Comparison of ENCODE assay signal across 2 cellular contexts in the genomic region with DNA sequence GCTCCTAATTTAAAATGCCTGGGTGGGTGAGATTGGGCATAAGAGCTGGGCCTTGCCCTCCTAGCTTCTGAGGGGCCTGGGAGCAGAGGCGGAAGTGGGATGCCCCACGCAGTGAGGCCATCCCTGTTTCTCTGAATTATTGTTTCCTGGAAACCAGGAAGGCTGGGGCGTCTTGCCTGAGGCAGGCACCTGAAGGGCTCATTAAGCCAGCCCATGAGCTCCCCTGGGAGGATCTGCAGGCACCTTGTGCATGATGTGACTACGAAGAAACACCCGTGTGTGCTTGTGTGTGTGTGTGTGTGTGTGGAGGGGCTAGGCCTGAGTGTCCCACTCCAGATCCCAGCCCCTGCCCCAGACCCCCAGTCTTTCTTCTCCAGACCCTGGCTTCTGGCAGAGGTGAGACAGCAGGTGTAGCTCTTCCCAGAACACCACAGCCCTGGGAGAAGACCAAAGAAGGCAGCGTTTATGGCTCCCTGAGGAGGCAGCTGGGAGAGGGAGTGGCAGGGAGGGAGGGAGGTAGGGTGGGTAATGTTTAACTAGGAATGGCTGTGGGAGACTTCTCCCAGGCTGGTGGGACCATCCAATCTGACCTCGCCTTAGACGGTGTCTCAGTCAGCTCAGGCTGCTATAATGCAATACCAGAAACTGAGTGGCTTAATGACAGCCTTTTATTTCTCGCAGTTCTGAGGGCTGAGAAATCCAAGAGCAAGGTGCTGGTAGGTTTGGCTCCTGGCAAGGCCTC.
A peak's percentile ranks its signal among the peaks of the same experiment; 100 is the strongest.
TF ChIP-seq lines count a peak whose summit lies in the region.

No MANE protein-coding gene starts in this region.

TF ChIP-seq in HEK293, 187 proteins besides CTCF, POLR2A, EP300 and RAD21 (continued from another document and continues in another):
- TF ChIP-seq, protein P1, sequence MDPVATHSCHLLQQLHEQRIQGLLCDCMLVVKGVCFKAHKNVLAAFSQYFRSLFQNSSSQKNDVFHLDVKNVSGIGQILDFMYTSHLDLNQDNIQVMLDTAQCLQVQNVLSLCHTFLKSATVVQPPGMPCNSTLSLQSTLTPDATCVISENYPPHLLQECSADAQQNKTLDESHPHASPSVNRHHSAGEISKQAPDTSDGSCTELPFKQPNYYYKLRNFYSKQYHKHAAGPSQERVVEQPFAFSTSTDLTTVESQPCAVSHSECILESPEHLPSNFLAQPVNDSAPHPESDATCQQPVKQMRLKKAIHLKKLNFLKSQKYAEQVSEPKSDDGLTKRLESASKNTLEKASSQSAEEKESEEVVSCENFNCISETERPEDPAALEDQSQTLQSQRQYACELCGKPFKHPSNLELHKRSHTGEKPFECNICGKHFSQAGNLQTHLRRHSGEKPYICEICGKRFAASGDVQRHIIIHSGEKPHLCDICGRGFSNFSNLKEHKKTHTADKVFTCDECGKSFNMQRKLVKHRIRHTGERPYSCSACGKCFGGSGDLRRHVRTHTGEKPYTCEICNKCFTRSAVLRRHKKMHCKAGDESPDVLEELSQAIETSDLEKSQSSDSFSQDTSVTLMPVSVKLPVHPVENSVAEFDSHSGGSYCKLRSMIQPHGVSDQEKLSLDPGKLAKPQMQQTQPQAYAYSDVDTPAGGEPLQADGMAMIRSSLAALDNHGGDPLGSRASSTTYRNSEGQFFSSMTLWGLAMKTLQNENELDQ (tag by site-specific recombination; IDR thresholded peaks at IDR 0.05; ENCODE audit: low read depth) = no peak
- TF ChIP-seq, protein P2, sequence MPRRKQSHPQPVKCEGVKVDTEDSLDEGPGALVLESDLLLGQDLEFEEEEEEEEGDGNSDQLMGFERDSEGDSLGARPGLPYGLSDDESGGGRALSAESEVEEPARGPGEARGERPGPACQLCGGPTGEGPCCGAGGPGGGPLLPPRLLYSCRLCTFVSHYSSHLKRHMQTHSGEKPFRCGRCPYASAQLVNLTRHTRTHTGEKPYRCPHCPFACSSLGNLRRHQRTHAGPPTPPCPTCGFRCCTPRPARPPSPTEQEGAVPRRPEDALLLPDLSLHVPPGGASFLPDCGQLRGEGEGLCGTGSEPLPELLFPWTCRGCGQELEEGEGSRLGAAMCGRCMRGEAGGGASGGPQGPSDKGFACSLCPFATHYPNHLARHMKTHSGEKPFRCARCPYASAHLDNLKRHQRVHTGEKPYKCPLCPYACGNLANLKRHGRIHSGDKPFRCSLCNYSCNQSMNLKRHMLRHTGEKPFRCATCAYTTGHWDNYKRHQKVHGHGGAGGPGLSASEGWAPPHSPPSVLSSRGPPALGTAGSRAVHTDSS (tag by site-specific recombination; IDR thresholded peaks at IDR 0.05) = no peak
- TF ChIP-seq ZNF48 (tag by site-specific recombination; IDR thresholded peaks at IDR 0.05) = no peak
- TF ChIP-seq, protein P3, sequence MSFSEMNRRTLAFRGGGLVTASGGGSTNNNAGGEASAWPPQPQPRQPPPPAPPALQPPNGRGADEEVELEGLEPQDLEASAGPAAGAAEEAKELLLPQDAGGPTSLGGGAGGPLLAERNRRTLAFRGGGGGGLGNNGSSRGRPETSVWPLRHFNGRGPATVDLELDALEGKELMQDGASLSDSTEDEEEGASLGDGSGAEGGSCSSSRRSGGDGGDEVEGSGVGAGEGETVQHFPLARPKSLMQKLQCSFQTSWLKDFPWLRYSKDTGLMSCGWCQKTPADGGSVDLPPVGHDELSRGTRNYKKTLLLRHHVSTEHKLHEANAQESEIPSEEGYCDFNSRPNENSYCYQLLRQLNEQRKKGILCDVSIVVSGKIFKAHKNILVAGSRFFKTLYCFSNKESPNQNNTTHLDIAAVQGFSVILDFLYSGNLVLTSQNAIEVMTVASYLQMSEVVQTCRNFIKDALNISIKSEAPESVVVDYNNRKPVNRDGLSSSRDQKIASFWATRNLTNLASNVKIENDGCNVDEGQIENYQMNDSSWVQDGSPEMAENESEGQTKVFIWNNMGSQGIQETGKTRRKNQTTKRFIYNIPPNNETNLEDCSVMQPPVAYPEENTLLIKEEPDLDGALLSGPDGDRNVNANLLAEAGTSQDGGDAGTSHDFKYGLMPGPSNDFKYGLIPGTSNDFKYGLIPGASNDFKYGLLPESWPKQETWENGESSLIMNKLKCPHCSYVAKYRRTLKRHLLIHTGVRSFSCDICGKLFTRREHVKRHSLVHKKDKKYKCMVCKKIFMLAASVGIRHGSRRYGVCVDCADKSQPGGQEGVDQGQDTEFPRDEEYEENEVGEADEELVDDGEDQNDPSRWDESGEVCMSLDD (tag by site-specific recombination; IDR thresholded peaks at IDR 0.05) = no peak
- TF ChIP-seq, protein P4, sequence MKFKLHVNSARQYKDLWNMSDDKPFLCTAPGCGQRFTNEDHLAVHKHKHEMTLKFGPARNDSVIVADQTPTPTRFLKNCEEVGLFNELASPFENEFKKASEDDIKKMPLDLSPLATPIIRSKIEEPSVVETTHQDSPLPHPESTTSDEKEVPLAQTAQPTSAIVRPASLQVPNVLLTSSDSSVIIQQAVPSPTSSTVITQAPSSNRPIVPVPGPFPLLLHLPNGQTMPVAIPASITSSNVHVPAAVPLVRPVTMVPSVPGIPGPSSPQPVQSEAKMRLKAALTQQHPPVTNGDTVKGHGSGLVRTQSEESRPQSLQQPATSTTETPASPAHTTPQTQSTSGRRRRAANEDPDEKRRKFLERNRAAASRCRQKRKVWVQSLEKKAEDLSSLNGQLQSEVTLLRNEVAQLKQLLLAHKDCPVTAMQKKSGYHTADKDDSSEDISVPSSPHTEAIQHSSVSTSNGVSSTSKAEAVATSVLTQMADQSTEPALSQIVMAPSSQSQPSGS (tag by site-specific recombination; IDR thresholded peaks at IDR 0.05; ENCODE audit: low read depth) = no peak
- TF ChIP-seq, protein P5, sequence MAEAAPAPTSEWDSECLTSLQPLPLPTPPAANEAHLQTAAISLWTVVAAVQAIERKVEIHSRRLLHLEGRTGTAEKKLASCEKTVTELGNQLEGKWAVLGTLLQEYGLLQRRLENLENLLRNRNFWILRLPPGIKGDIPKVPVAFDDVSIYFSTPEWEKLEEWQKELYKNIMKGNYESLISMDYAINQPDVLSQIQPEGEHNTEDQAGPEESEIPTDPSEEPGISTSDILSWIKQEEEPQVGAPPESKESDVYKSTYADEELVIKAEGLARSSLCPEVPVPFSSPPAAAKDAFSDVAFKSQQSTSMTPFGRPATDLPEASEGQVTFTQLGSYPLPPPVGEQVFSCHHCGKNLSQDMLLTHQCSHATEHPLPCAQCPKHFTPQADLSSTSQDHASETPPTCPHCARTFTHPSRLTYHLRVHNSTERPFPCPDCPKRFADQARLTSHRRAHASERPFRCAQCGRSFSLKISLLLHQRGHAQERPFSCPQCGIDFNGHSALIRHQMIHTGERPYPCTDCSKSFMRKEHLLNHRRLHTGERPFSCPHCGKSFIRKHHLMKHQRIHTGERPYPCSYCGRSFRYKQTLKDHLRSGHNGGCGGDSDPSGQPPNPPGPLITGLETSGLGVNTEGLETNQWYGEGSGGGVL (tag by site-specific recombination; IDR thresholded peaks at IDR 0.05) = peak; percentile 26; the same call in 1 of the 2 replicates
- TF ChIP-seq, protein P6, sequence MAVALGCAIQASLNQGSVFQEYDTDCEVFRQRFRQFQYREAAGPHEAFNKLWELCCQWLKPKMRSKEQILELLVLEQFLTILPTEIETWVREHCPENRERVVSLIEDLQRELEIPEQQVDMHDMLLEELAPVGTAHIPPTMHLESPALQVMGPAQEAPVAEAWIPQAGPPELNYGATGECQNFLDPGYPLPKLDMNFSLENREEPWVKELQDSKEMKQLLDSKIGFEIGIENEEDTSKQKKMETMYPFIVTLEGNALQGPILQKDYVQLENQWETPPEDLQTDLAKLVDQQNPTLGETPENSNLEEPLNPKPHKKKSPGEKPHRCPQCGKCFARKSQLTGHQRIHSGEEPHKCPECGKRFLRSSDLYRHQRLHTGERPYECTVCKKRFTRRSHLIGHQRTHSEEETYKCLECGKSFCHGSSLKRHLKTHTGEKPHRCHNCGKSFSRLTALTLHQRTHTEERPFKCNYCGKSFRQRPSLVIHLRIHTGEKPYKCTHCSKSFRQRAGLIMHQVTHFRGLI (tag by site-specific recombination; IDR thresholded peaks at IDR 0.05) = no peak

TF ChIP-seq in SK-N-SH, 30 proteins besides CTCF, POLR2A, EP300 and RAD21 (continued from another document):
- TF ChIP-seq, protein P7, sequence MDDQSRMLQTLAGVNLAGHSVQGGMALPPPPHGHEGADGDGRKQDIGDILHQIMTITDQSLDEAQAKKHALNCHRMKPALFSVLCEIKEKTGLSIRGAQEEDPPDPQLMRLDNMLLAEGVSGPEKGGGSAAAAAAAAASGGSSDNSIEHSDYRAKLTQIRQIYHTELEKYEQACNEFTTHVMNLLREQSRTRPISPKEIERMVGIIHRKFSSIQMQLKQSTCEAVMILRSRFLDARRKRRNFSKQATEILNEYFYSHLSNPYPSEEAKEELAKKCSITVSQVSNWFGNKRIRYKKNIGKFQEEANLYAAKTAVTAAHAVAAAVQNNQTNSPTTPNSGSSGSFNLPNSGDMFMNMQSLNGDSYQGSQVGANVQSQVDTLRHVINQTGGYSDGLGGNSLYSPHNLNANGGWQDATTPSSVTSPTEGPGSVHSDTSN (IDR thresholded peaks at IDR 0.05) = no peak
- TF ChIP-seq SIN3A (IDR thresholded peaks at IDR 0.05; ENCODE audit: borderline replicate concordance, low read depth, low read length) = no peak
- no peak for TF ChIP-seq TAF1 (IDR thresholded peaks at IDR 0.05; ENCODE audit: borderline replicate concordance, low read depth, low read length)
- no peak for TF ChIP-seq JUND (IDR thresholded peaks at IDR 0.05)
- TF ChIP-seq GABPA (IDR thresholded peaks at IDR 0.05; ENCODE audit: low read depth) = no peak
- no peak for TF ChIP-seq RXRA (IDR thresholded peaks at IDR 0.05; ENCODE audit: borderline replicate concordance, low read depth)
- TF ChIP-seq CHD2 (IDR thresholded peaks at IDR 0.05; ENCODE audit: low read length, partially characterized antibody) = no peak
- no peak for TF ChIP-seq FOSL2 (IDR thresholded peaks at IDR 0.05; ENCODE audit: borderline replicate concordance, low read depth)
- TF ChIP-seq, protein P8, sequence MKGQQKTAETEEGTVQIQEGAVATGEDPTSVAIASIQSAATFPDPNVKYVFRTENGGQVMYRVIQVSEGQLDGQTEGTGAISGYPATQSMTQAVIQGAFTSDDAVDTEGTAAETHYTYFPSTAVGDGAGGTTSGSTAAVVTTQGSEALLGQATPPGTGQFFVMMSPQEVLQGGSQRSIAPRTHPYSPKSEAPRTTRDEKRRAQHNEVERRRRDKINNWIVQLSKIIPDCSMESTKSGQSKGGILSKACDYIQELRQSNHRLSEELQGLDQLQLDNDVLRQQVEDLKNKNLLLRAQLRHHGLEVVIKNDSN (IDR thresholded peaks at IDR 0.05; ENCODE audit: borderline replicate concordance, low read depth) = no peak
